Comparison of ENCODE assay signal across 10 cellular contexts in the genomic region with DNA sequence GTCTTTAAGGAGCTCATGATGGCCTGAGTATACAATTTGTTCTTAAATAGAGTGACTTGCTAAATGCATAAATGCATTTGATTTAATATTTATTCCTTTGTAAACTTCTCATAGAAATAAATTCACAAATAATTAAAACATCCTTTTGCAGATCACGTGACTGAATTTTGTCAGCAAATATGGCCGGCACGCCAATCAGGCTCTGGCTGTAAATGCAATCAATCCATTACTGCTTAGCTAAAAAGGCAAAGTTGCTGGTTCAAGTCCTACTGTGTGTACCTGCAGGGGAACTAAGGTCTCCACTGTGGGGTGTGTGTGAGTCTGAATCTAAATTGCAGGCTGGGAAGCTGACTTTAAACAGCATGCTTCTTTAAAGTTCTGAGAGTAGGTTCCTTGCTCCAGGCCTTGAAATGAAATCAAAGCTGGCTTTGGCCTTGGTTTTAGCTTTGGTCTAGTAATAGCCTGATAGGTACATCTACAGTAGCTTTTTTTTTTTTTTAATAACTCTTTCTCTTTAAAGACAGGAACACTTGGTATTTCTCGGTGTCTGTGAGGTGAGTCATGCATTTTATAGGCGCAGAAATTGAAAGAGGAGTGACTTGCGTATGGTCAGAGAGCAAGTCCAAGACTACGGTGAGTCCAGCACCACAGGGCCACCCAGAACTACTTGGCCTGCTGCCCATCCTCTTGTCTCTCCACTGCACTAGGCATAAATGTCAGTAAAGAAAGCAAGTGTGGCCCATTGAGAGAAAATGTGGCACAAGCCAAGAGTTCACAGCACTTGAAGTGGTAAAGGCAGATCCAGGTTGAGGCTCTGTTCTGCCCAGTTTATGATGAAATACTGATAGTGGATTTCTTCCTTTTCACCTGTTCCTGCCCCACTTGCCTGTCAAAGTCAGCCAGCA. TPM values are rescaled to one million over a fixed set of nuclear protein-coding genes. Genes with fewer than 3 reads are reported as not detected.
A peak's percentile ranks its signal among the peaks of the same experiment; 100 is the strongest.
DNase-seq lines count a peak whose midpoint lies in the region; ATAC-seq, FAIRE-seq and TF ChIP-seq lines count a peak whose summit lies in the region.
"Had no signal": no experiment of that assay in that cellular context is flagged by ENCODE, and none has a peak within 500 bp of the region (broad histone marks: within the 10 kb centered on the region; RNA-seq: fewer than 3 reads in every experiment).

No MANE protein-coding gene starts in this region.

- no peak for DNase-seq in GM23338 (ENCODE audit: low spot score)
- peak; percentile 86 for DNase-seq in Panc1 (ENCODE audit: low read depth, low spot score)
- peak; percentile 92 for DNase-seq in small intestine
- DNase-seq in ureter (ENCODE audit: low spot score), result no peak
- DNase-seq in stimulated activated CD4-positive, alpha-beta T cell treated with anti-CD3 and anti-CD28 coated beads, Interleukin-12 subunit alpha, Interleukin-12 subunit beta, amount 100 ng/mL, for 4 hours, result no peak
- DNase-seq: activated CD4-positive, alpha-beta T cell treated with anti-CD3 and anti-CD28 coated beads, Interleukin-2, amount 50 U/mL, for 1 hour had no signal

- no peak overlapping the region for H3K27ac ChIP-seq in GM23338 (ENCODE audit: low read depth)
- H3K27ac ChIP-seq in Panc1 (ENCODE audit: low read length), result peak overlapping the region; percentile 99
- peak overlapping the region; percentile 48 to 49 for H3K27ac ChIP-seq in esophagus (ENCODE audit: low read depth in 2 of 2, low read length in 1 of 2)
- H3K27ac ChIP-seq in small intestine (ENCODE audit: low read depth in 1 of 2, low read length in 1 of 2), result peak overlapping the region; percentile 11 to 50

- POLR2A ChIA-PET in Panc1 (lab: Charles Lee), result interaction anchor here (0.6 to 1.0 kb wide), 7 partner anchors 14 to 1416 kb away, joined by 3 to 9 read pairs (median 4); no protein-coding TSS in a partner anchor

- peak overlapping the region; percentile 44; the same call in 1 of the 2 replicates for H2AFZ ChIP-seq in GM23338

- H3K27me3 Mint-ChIP-seq in GM23338 (ENCODE audit: insufficient read depth, low read depth, poor library complexity), result peaks cover 8% of the 10 kb centered on the region

- no peak for FAIRE-seq in small intestine (lab: Jason Lieb, UNC)

- CTCF ChIA-PET in Panc1 (lab: Charles Lee), result interaction anchor here (0.6 to 0.9 kb wide), 3 partner anchors 45 to 306 kb away, joined by 3 to 10 read pairs (median 5); no protein-coding TSS in a partner anchor

- BruUV-seq in Panc1 (replicated peaks; lab: Mats Ljungman, UMichigan), result no TSS peak

- no peak for TF ChIP-seq CTCF in GM23338 (conservative IDR thresholded peaks at IDR 0.05; ENCODE audit: low read depth in 2 of 2)
- TF ChIP-seq CTCF in Panc1 (IDR thresholded peaks at IDR 0.05), result no peak

- H3K79me2 ChIP-seq in GM23338 (replicated peaks; ENCODE audit: insufficient read depth), result no peaks in the 10 kb centered on the region

- H3K4me3 ChIP-seq in GM23338, result no peak overlapping the region
- H3K4me3 ChIP-seq in Panc1 (ENCODE audit: low read depth in 2 of 2, low read length in 2 of 2), result peak overlapping the region in 1 of 2 experiments; percentile 17; a peak in 1 of 4 replicates
- H3K4me3 ChIP-seq in esophagus (ENCODE audit: low read depth in 1 of 2, low read length in 2 of 2), result no peak overlapping the region
- H3K4me3 ChIP-seq in small intestine (ENCODE audit: low read depth in 1 of 2, low read length in 2 of 2), result no peak overlapping the region

- ATAC-seq in GM23338 (no peak), Panc1 (peak; percentile 92), HG03097 (IDR thresholded peaks at IDR 0.05; ENCODE audit: low FRiP score, unreplicated experiment) (no peak), HG02973 (IDR thresholded peaks at IDR 0.05; ENCODE audit: unreplicated experiment) (no peak)

- H3K4me3 Mint-ChIP-seq in GM23338, result no peak overlapping the region

- intact Hi-C loops in Panc1 (cut with micrococcal nuclease; ENCODE audit: unreplicated experiment), result no loop called here

- H3K9me2 ChIP-seq in GM23338 (ENCODE audit: insufficient read depth), result peaks cover 3% of the 10 kb centered on the region; the same call in 1 of the 2 replicates

- in situ Hi-C loops in Panc1 (cut with HindIII; ENCODE audit: low pct_unique_long_range_greater_than_20kb, low sequenced_read_pairs), result no loop called here

- no peaks in the 10 kb centered on the region for H3F3A ChIP-seq in GM23338 (replicated peaks; ENCODE audit: low read depth)

- H3K4me2 ChIP-seq in GM23338, result no peak overlapping the region

- no peaks in the 10 kb centered on the region for H3K27me3 ChIP-seq in GM23338 (ENCODE audit: insufficient read depth)
- H3K27me3 ChIP-seq in Panc1 (ENCODE audit: control insufficient read depth, insufficient read depth, low read length), result no peaks in the 10 kb centered on the region
- H3K27me3 ChIP-seq in esophagus (ENCODE audit: control insufficient read depth in 1 of 2, insufficient read depth in 2 of 2, low read length in 2 of 2), result no peaks in the 10 kb centered on the region
- H3K27me3 ChIP-seq in small intestine (ENCODE audit: control insufficient read depth in 2 of 2, insufficient read depth in 2 of 2, low read length in 2 of 2), result no peaks in the 10 kb centered on the region

- no peaks in the 10 kb centered on the region for H4K20me1 ChIP-seq in GM23338 (replicated peaks; ENCODE audit: insufficient read depth)

- H3K4me1 ChIP-seq in GM23338 (ENCODE audit: insufficient read depth), result no peaks in the 10 kb centered on the region; the same call in 1 of the 2 replicates
- H3K4me1 ChIP-seq in Panc1 (ENCODE audit: control insufficient read depth, insufficient read depth, low read length), result peaks cover 53% of the 10 kb centered on the region
- H3K4me1 ChIP-seq in esophagus (ENCODE audit: control insufficient read depth in 2 of 2, insufficient read depth in 2 of 2, low read length in 1 of 2), result peaks cover 0 to 2% of the 10 kb centered on the region in 2 donors
- H3K4me1 ChIP-seq in small intestine (ENCODE audit: control insufficient read depth in 2 of 2, insufficient read depth in 1 of 2, low read depth in 1 of 2, low read length in 1 of 2), result no peaks in the 10 kb centered on the region

- WGBS in esophagus, 2 donors, result 47 to 59% methylated on average over 7 of the region's 7 CpGs
- 38 to 59% (median 51%) methylated on average over 7 of the region's 7 CpGs for WGBS in small intestine, 3 donors

- peaks cover 11% of the 10 kb centered on the region; the same call in 2 of the 3 replicates for H3K4me1 Mint-ChIP-seq in GM23338
- H3K4me1 Mint-ChIP-seq: brain had no signal

- no peak overlapping the region for H3K27ac Mint-ChIP-seq in GM23338

- H3K9me3 ChIP-seq in Panc1 (ENCODE audit: control insufficient read depth, insufficient read depth, low read depth, low read length) (no peaks in the 10 kb centered on the region; the same call in 1 of the 2 replicates), esophagus (ENCODE audit: control insufficient read depth in 2 of 2, insufficient read depth in 1 of 2, low read depth in 1 of 2, low read length in 1 of 2) (no peaks in the 10 kb centered on the region), small intestine (ENCODE audit: control insufficient read depth, low read depth) (no peaks in the 10 kb centered on the region)

- no peaks in the 10 kb centered on the region for H3K9me3 Mint-ChIP-seq in GM23338

- no peaks in the 10 kb centered on the region for H3K36me3 Mint-ChIP-seq in GM23338 (ENCODE audit: low read depth)
- H3K36me3 Mint-ChIP-seq: brain had no signal

- H3K36me3 ChIP-seq in GM23338 (ENCODE audit: insufficient read depth) (no peaks in the 10 kb centered on the region), Panc1 (ENCODE audit: control insufficient read depth, insufficient read depth, low read length) (no peaks in the 10 kb centered on the region), esophagus (ENCODE audit: control insufficient read depth in 2 of 2, insufficient read depth in 2 of 2, low read length in 1 of 2) (no peaks in the 10 kb centered on the region), small intestine (ENCODE audit: control insufficient read depth in 2 of 2, insufficient read depth in 2 of 2, low read length in 2 of 2) (no peaks in the 10 kb centered on the region)

TF ChIP-seq in GM23338, 12 proteins besides CTCF, POLR2A, EP300 and RAD21 (continues in another document):
- TF ChIP-seq STAT1 (IDR thresholded peaks at IDR 0.05; ENCODE audit: unreplicated experiment), result no peak
- no peak for TF ChIP-seq EZH2phosphoT487 (IDR thresholded peaks at IDR 0.05; ENCODE audit: unreplicated experiment)
- TF ChIP-seq POLR2AphosphoS5 (IDR thresholded peaks at IDR 0.05; ENCODE audit: low read depth), result no peak
- TF ChIP-seq NANOG (IDR thresholded peaks at IDR 0.05; ENCODE audit: borderline replicate concordance), result no peak
- TF ChIP-seq, protein P1, sequence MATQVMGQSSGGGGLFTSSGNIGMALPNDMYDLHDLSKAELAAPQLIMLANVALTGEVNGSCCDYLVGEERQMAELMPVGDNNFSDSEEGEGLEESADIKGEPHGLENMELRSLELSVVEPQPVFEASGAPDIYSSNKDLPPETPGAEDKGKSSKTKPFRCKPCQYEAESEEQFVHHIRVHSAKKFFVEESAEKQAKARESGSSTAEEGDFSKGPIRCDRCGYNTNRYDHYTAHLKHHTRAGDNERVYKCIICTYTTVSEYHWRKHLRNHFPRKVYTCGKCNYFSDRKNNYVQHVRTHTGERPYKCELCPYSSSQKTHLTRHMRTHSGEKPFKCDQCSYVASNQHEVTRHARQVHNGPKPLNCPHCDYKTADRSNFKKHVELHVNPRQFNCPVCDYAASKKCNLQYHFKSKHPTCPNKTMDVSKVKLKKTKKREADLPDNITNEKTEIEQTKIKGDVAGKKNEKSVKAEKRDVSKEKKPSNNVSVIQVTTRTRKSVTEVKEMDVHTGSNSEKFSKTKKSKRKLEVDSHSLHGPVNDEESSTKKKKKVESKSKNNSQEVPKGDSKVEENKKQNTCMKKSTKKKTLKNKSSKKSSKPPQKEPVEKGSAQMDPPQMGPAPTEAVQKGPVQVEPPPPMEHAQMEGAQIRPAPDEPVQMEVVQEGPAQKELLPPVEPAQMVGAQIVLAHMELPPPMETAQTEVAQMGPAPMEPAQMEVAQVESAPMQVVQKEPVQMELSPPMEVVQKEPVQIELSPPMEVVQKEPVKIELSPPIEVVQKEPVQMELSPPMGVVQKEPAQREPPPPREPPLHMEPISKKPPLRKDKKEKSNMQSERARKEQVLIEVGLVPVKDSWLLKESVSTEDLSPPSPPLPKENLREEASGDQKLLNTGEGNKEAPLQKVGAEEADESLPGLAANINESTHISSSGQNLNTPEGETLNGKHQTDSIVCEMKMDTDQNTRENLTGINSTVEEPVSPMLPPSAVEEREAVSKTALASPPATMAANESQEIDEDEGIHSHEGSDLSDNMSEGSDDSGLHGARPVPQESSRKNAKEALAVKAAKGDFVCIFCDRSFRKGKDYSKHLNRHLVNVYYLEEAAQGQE (IDR thresholded peaks at IDR 0.05; ENCODE audit: unreplicated experiment), result no peak
- TF ChIP-seq ZNF114 (CRISPR knock-in tag; IDR thresholded peaks at IDR 0.05), result no peak
- no peak for TF ChIP-seq ZNF331 (CRISPR knock-in tag; IDR thresholded peaks at IDR 0.05; ENCODE audit: low read depth)

RNA-seq across cellular contexts. Expression of gene LYST, which starts 36.2 kb away (rescaled TPM):
- total RNA-seq in GM23338 (2014; rRNA removed; shearing (Covaris generic)), result 0.16 and 1.0 TPM in 2 replicates
- 0.14 and 0.21 TPM in 2 replicates for polyA plus RNA-seq in GM23338 (2016; fragmentation: Nextera tagmentation; extraction: Ambion mirVana)
- total RNA-seq in Panc1 (2021; ENCODE audit: unreplicated experiment), result 75.2 TPM
- 19.4 TPM for polyA plus RNA-seq in Panc1 (2012; ENCODE audit: insufficient read length)
- 1 to 10 TPM; 4.3 to 4.8 TPM for polyA plus RNA-seq in esophagus
- polyA plus RNA-seq in small intestine, result 1 to 10 TPM; 2.9 to 5.7 (median 4.3) TPM
- total RNA-seq in ureter, result 66.1 TPM

Comparison
In these comparisons a context has a peak if more than half of its experiments do, and no peak if none do; other contexts are left out.
1. DNase-seq: peak in Panc1 (single experiment) and small intestine (single experiment); none in GM23338 (single experiment), ureter (single experiment) and stimulated activated CD4-positive, alpha-beta T cell treated with anti-CD3 and anti-CD28 coated beads, Interleukin-12 subunit alpha, Interleukin-12 subunit beta, amount 100 ng/mL, for 4 hours (single experiment).
2. RNA of gene LYST, which starts 36.2 kb away (total RNA-seq): 75.2 TPM in Panc1 (single experiment) and 66.1 TPM in ureter (single experiment); 0.16 to 1.0 TPM in GM23338; every median in the first group is over 10 times any median in the second.